ENCODE assay signal across 11 cellular contexts in the genomic region with DNA sequence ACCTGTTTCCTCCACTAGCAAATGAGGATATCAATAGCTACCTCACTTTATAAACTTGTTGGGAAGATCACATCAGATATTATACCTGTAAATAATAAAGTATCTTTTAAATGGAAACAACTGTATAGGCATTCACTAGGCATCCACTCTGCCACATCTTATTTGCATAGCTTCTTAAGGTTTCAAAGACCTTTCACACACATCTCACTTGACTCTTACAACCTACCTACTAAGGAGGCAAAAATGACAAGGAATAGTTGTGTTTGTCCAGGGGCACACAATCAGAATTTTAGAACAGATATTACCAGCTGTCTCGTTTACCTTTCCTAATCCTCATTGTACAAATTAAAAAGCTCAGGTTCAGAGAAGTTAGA. TPM values are rescaled to one million over a fixed set of nuclear protein-coding genes. Genes with fewer than 3 reads are reported as not detected.
DNase-seq lines count a peak whose midpoint lies in the region; ATAC-seq, FAIRE-seq and TF ChIP-seq lines count a peak whose summit lies in the region.
"Had no signal": no experiment of that assay in that cellular context is flagged by ENCODE, and none has a peak within 500 bp of the region (broad histone marks: within the 10 kb centered on the region; RNA-seq: fewer than 3 reads in every experiment).

No MANE protein-coding gene starts in this region.

- WGBS in K562 (ENCODE audit: insufficient coverage, low coverage, missing lambda C conversion rate) = 7% methylated on average over 1 of the region's 1 CpG
- WGBS in heart right ventricle, 2 donors = 80 to 86% methylated on average over 1 of the region's 1 CpG

- H3K27ac ChIP-seq in K562 (ENCODE audit: extremely low read depth, low read depth, low read length) (no peak overlapping the region), vagina (no peak overlapping the region), heart right ventricle (no peak overlapping the region)

- no peak overlapping the region for H3K4me2 ChIP-seq in K562 (ENCODE audit: insufficient read depth, low read length)

- TF ChIP-seq RAD21 in K562 (CRISPR knock-in tag; conservative IDR thresholded peaks at IDR 0.05 in 1 of 2, IDR thresholded peaks at IDR 0.05 in 1 of 2) = no peak

- TF ChIP-seq POLR2A in K562 (conservative IDR thresholded peaks at IDR 0.05) (no peak), vagina (IDR thresholded peaks at IDR 0.05) (no peak)

- H3K9me3 ChIP-seq in K562 (replicated peaks; ENCODE audit: control insufficient read depth, insufficient read depth, low read depth, low read length) (no peaks in the 10 kb centered on the region), vagina (no peaks in the 10 kb centered on the region), heart right ventricle (no peaks in the 10 kb centered on the region)

- POLR2A ChIA-PET in K562 (lab: Yijun Ruan, JAX) = interaction anchor here (0.8 to 1.0 kb wide), 3 partner anchors 9 to 63 kb away, joined by 3 to 5 read pairs (median 4); no protein-coding TSS in a partner anchor

- no peaks in the 10 kb centered on the region for H3K9me1 ChIP-seq in K562 (ENCODE audit: control insufficient read depth, insufficient read depth, low read length)

- in situ Hi-C loops in K562 (cut with MboI) = no loop called here

- no peak for TF ChIP-seq CTCF in K562 (IDR thresholded peaks at IDR 0.05 in 2 of 3, conservative IDR thresholded peaks at IDR 0.05 in 1 of 3; ENCODE audit: insufficient read depth in 2 of 3, low read depth in 1 of 3, low read length in 3 of 3)
- TF ChIP-seq CTCF in vagina (IDR thresholded peaks at IDR 0.05) = no peak
- no peak for TF ChIP-seq CTCF in heart right ventricle (IDR thresholded peaks at IDR 0.05)

- H3K4me1 ChIP-seq in K562 (replicated peaks in 1 of 2; ENCODE audit: control insufficient read depth in 2 of 2, insufficient read depth in 2 of 2, low read length in 2 of 2) (peaks cover 0 to 7% of the 10 kb centered on the region in 2 experiments; a peak in 4 of 5 replicates), vagina (no peaks in the 10 kb centered on the region), heart right ventricle (peaks cover 0 to 10% (median 0%) of the 10 kb centered on the region in 9 donors)

- H3K36me3 ChIP-seq in K562 (ENCODE audit: control insufficient read depth, insufficient read depth, low read length) (no peaks in the 10 kb centered on the region), vagina (no peaks in the 10 kb centered on the region), heart right ventricle (no peaks in the 10 kb centered on the region)

- H3K4me3 ChIP-seq in K562 = no peak overlapping the region
- no peak overlapping the region for H3K4me3 ChIP-seq in vagina
- H3K4me3 ChIP-seq in heart right ventricle = no peak overlapping the region

- no peaks in the 10 kb centered on the region for H3K79me2 ChIP-seq in K562 (ENCODE audit: control insufficient read depth, insufficient read depth, low read length)

- no peak for FAIRE-seq in K562 (lab: Jason Lieb, UNC)

- ATAC-seq in GM18511 (IDR thresholded peaks at IDR 0.05; ENCODE audit: unreplicated experiment) (peak; percentile 43), GM19467 (IDR thresholded peaks at IDR 0.05; ENCODE audit: unreplicated experiment) (peak; percentile 37), HG03354 (IDR thresholded peaks at IDR 0.05; ENCODE audit: poor library complexity, severe bottlenecking, unreplicated experiment) (peak; percentile 47), K562 (no peak), heart right ventricle (no peak)
- ATAC-seq: left lobe of liver, WTC11 had no signal

- H3K9ac ChIP-seq in K562 (ENCODE audit: insufficient read depth in 1 of 2, low read depth in 2 of 2, low read length in 2 of 2) = no peak overlapping the region

- no TSS peak for BruUV-seq in K562 (replicated peaks; lab: Mats Ljungman, UMichigan)

- no peak for TF ChIP-seq EP300 in K562 (IDR thresholded peaks at IDR 0.05; ENCODE audit: low read length)

- DNase-seq in K562 (ENCODE audit: extremely low read depth in 1 of 4, low spot score in 3 of 4) = no peak
- DNase-seq in vagina (ENCODE audit: extremely low spot score in 2 of 2) = no peak
- DNase-seq in NCI-H1694 treated with DMSO at 0.1 percent for 48 hours (lab: John Stamatoyannopoulos, UW) = no peak
- DNase-seq in foreskin melanocyte = no peak
- no peak for DNase-seq in heart right ventricle
- DNase-seq: RPMI8226 had no signal

- H3K27me3 ChIP-seq in K562 (ENCODE audit: control insufficient read depth in 2 of 2, insufficient read depth in 2 of 2, low read length in 2 of 2) (no peaks in the 10 kb centered on the region), vagina (no peaks in the 10 kb centered on the region), heart right ventricle (peaks cover 0 to 7% (median 0%) of the 10 kb centered on the region in 7 donors)

- intact Hi-C loops in K562 (cut with micrococcal nuclease) = no loop called here
- intact Hi-C loops in vagina (cut with DNase I) = no loop called here
- intact Hi-C loops in heart right ventricle (cut with DNase I) = no loop called here

- CTCF ChIA-PET in K562 (lab: Yijun Ruan, JAX; ENCODE audit: low intra/inter-chr PET ratio) = no interaction called here

- no peaks in the 10 kb centered on the region for H4K20me1 ChIP-seq in K562 (replicated peaks; ENCODE audit: control insufficient read depth, insufficient read depth, low read length)

- peak overlapping the region; percentile 32 for H2AFZ ChIP-seq in K562 (ENCODE audit: low read depth, low read length)

TF ChIP-seq in K562, 482 proteins besides CTCF, POLR2A, EP300 and RAD21 (continues in another document):
- TF ChIP-seq, protein P1, sequence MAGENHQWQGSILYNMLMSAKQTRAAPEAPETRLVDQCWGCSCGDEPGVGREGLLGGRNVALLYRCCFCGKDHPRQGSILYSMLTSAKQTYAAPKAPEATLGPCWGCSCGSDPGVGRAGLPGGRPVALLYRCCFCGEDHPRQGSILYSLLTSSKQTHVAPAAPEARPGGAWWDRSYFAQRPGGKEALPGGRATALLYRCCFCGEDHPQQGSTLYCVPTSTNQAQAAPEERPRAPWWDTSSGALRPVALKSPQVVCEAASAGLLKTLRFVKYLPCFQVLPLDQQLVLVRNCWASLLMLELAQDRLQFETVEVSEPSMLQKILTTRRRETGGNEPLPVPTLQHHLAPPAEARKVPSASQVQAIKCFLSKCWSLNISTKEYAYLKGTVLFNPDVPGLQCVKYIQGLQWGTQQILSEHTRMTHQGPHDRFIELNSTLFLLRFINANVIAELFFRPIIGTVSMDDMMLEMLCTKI (IDR thresholded peaks at IDR 0.05; ENCODE audit: partially characterized antibody) = no peak
- TF ChIP-seq, protein P2, sequence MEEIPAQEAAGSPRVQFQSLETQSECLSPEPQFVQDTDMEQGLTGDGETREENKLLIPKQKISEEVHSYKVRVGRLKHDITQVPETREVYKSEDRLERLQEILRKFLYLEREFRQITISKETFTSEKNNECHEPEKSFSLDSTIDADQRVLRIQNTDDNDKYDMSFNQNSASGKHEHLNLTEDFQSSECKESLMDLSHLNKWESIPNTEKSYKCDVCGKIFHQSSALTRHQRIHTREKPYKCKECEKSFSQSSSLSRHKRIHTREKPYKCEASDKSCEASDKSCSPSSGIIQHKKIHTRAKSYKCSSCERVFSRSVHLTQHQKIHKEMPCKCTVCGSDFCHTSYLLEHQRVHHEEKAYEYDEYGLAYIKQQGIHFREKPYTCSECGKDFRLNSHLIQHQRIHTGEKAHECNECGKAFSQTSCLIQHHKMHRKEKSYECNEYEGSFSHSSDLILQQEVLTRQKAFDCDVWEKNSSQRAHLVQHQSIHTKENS (CRISPR knock-in tag; IDR thresholded peaks at IDR 0.05) = no peak
- TF ChIP-seq, protein P3, sequence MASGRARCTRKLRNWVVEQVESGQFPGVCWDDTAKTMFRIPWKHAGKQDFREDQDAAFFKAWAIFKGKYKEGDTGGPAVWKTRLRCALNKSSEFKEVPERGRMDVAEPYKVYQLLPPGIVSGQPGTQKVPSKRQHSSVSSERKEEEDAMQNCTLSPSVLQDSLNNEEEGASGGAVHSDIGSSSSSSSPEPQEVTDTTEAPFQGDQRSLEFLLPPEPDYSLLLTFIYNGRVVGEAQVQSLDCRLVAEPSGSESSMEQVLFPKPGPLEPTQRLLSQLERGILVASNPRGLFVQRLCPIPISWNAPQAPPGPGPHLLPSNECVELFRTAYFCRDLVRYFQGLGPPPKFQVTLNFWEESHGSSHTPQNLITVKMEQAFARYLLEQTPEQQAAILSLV (tag; IDR thresholded peaks at IDR 0.05) = no peak
- TF ChIP-seq BRD9 (IDR thresholded peaks at IDR 0.05; ENCODE audit: low read depth, partially characterized antibody) = no peak
- TF ChIP-seq L3MBTL2 (IDR thresholded peaks at IDR 0.05) = no peak

RNA-seq across cellular contexts. Expression of a gene that starts 51.5 kb away (rescaled TPM):
- total RNA-seq in K562 (2011; cell fraction: chromatin; rRNA removed; ENCODE audit: low replicate concordance) = 3.7 and 6.1 TPM in 2 replicates
- total RNA-seq in K562 (2011; cell fraction: nucleolus; rRNA removed) = 3.4 and 4.8 TPM in 2 replicates
- total RNA-seq in K562 (2011; cell fraction: nucleoplasm; rRNA removed) = 6.5 and 8.4 TPM in 2 replicates
- total RNA-seq in K562 (2014; rRNA removed) (0.82 and 1.1 TPM in 2 replicates), K562 (2014; rRNA removed; fragmentation: Illumina TruSeq; extraction: Trizol) (0.95 and 1.1 TPM in 2 replicates), K562 (2015; rRNA removed; fragmentation: Illumina TruSeq; extraction: Trizol) (0.98 and 1.1 TPM in 2 replicates), K562 (2021) (3.4 and 3.8 TPM in 2 replicates), vagina (11.0 TPM), heart right ventricle (1 to 10 TPM; 1.2 to 4.1 (median 2.1) TPM)
- polyA plus RNA-seq in K562 (2011; rRNA removed) (4.0 and 4.4 TPM in 2 replicates), K562 (2014; fragmentation: Illumina TruSeq; extraction: Trizol) (3.5 TPM in 2 replicates), K562 (2014; fragmentation: Nextera tagmentation; extraction: Ambion mirVana) (under 1 TPM; 0.28 to 0.42 TPM), K562 (2014; rRNA removed) (3.7 and 3.9 TPM in 2 replicates), heart right ventricle (1 to 10 TPM in 1 of 2 donors, under 1 TPM in 1; 0.68 to 1.9 TPM)
- 6.2 and 6.4 TPM in 2 replicates for polyA plus RNA-seq in K562 (2011; cell fraction: cytosol; rRNA removed)
- 7.2 and 10.3 TPM in 2 replicates for polyA plus RNA-seq in K562 (2011; cell fraction: nucleus; rRNA removed)
- polyA plus RNA-seq in K562 (2012) = 2.0 and 3.4 TPM in 2 replicates
- polyA minus RNA-seq in K562 (2011; rRNA and poly(A)+ RNA removed) = 2.5 and 3.3 TPM in 2 replicates
- polyA minus RNA-seq in K562 (2011; cell fraction: cytosol; rRNA and poly(A)+ RNA removed) = 1.5 and 2.5 TPM in 2 replicates
- polyA minus RNA-seq in K562 (2011; cell fraction: nucleus; rRNA and poly(A)+ RNA removed) = 1.1 and 1.3 TPM in 2 replicates

Comparison
In these comparisons a context has a peak if more than half of its experiments do, and no peak if none do; other contexts are left out.
1. ATAC-seq: peak in GM18511 (single experiment), GM19467 (single experiment) and HG03354 (single experiment); none in K562 (single experiment) and heart right ventricle (0 of 8).